ENCODE assay signal across 24 cellular contexts in the genomic region with DNA sequence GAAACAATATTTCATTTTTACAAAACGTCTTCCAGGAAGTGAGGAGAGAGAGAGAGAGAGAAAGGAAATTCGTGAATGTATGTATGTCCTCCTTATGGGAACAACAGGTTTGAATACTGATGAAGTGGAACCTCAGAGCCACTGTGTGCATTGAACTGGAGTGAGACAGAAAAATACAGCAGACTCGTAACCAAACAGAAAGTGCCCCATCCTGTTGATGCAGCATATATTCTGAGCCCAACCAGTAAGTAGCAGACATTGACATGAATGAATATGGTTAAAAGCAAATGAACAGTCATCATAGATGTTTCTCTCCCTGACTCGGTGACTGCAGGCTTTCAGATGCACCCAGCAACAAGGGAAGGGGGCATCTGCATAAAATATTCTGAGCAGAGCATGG.
A peak's percentile ranks its signal among the peaks of the same experiment; 100 is the strongest.
DNase-seq lines count a peak whose midpoint lies in the region; ATAC-seq and TF ChIP-seq lines count a peak whose summit lies in the region.
"Had no signal": no experiment of that assay in that cellular context is flagged by ENCODE, and none has a peak within 500 bp of the region (broad histone marks: within the 10 kb centered on the region; RNA-seq: fewer than 3 reads in every experiment).

No MANE protein-coding gene starts in this region.

- H3K9me3 Mint-ChIP-seq in HFFc6: peaks cover 5% of the 10 kb centered on the region; the same call in 1 of the 2 replicates
- H3K9me3 Mint-ChIP-seq in CD4-positive, alpha-beta T cell: peaks cover 9% of the 10 kb centered on the region

- no peak overlapping the region for H2AK5ac ChIP-seq in neuronal stem cell (ENCODE audit: low read depth, low read length)

- DNase-seq in HFFc6: no peak
- peak; percentile 72 for DNase-seq in NCI-H526 treated with DMSO at 0.1 percent for 48 hours (lab: John Stamatoyannopoulos, UW)
- no peak for DNase-seq in neuronal stem cell (ENCODE audit: low spot score)
- DNase-seq in NCI-H748 treated with DMSO at 0.1 percent for 48 hours (lab: John Stamatoyannopoulos, UW): no peak
- no peak for DNase-seq in HCEC 1CT
- no peak for DNase-seq in CD4-positive, alpha-beta T cell
- DNase-seq: CD8-positive, alpha-beta memory T cell; DMS 273 treated with DMSO at 0.1 percent for 48 hours; DMS79; EL; GDM1; H7; KBM-7; NCI-H1048; NCI-H1417; NCI-H1694; NCI-H2081; NCI-H2171; NCI-H524; Peyer's patch; SIG-M5 had no signal

- H3K4me3 ChIP-seq in endocrine pancreas (ENCODE audit: control insufficient read depth, insufficient read depth, low read length) (peak overlapping the region; percentile 0), neuronal stem cell (ENCODE audit: low read length in 2 of 2) (no peak overlapping the region)
- H3K4me3 ChIP-seq: Peyer's patch, SK-N-MC had no signal

- H3K27me3 Mint-ChIP-seq in HFFc6 (ENCODE audit: insufficient read depth): no peaks in the 10 kb centered on the region
- no peaks in the 10 kb centered on the region for H3K27me3 Mint-ChIP-seq in CD4-positive, alpha-beta T cell
- H3K27me3 Mint-ChIP-seq: CD8-positive, alpha-beta memory T cell had no signal

- no peak overlapping the region for H3K27ac ChIP-seq in neuronal stem cell (replicated peaks; ENCODE audit: low read length)
- no peak overlapping the region for H3K27ac ChIP-seq in CD4-positive, alpha-beta T cell (ENCODE audit: low read depth, low read length)
- H3K27ac ChIP-seq: C4-2B, Peyer's patch, SK-N-MC had no signal

- H4K8ac ChIP-seq in neuronal stem cell (ENCODE audit: low read depth, low read length): no peak overlapping the region

- H4K91ac ChIP-seq in neuronal stem cell (ENCODE audit: low read depth, low read length, poor library complexity): no peak overlapping the region

- no peak overlapping the region for H3K4me2 ChIP-seq in neuronal stem cell (ENCODE audit: insufficient read depth, low read length, poor library complexity, severe bottlenecking)

- no peaks in the 10 kb centered on the region for H3K79me1 ChIP-seq in neuronal stem cell (ENCODE audit: low read depth, low read length)

- H2BK15ac ChIP-seq in neuronal stem cell (ENCODE audit: low read length): no peak overlapping the region

- H3K4me1 ChIP-seq in endocrine pancreas (ENCODE audit: control insufficient read depth, insufficient read depth, low read length): no peaks in the 10 kb centered on the region
- H3K4me1 ChIP-seq in neuronal stem cell (ENCODE audit: control insufficient read depth in 2 of 2, insufficient read depth in 1 of 2, low read depth in 1 of 2, low read length in 2 of 2): no peaks in the 10 kb centered on the region
- H3K4me1 ChIP-seq: Peyer's patch had no signal

- H3K36me3 ChIP-seq in endocrine pancreas (ENCODE audit: control insufficient read depth, insufficient read depth, low read length): no peaks in the 10 kb centered on the region
- no peaks in the 10 kb centered on the region for H3K36me3 ChIP-seq in neuronal stem cell (replicated peaks in 1 of 2; ENCODE audit: control insufficient read depth in 2 of 2, insufficient read depth in 2 of 2, low read length in 2 of 2)
- H3K36me3 ChIP-seq: Peyer's patch had no signal

- intact Hi-C loops in CD4-positive, alpha-beta T cell (cut with DNase I, micrococcal nuclease): no loop called here

- no CpG with 5 or more reads among the region's 4 CpGs for WGBS in neuronal stem cell (ENCODE audit: extremely low coverage in 2 of 2, insufficient read length in 2 of 2, insufficient replicate concordance in 1 of 2), 2 donors

- H3K27me3 ChIP-seq in endocrine pancreas (ENCODE audit: control insufficient read depth, insufficient read depth, low read length): no peaks in the 10 kb centered on the region
- no peaks in the 10 kb centered on the region for H3K27me3 ChIP-seq in neuronal stem cell (ENCODE audit: control insufficient read depth in 3 of 3, insufficient read depth in 3 of 3, low read depth in 1 of 3, low read length in 3 of 3)
- H3K27me3 ChIP-seq in CD4-positive, alpha-beta T cell (ENCODE audit: control insufficient read depth, insufficient read depth, low read length): no peaks in the 10 kb centered on the region
- H3K27me3 ChIP-seq: Peyer's patch had no signal

- no peak overlapping the region for H3K9ac ChIP-seq in endocrine pancreas (ENCODE audit: control insufficient read depth, insufficient read depth, low read length)
- H3K9ac ChIP-seq in neuronal stem cell (ENCODE audit: low read depth, low read length, poor library complexity): no peak overlapping the region

- peak overlapping the region; percentile 45 for H2AFZ ChIP-seq in neuronal stem cell (ENCODE audit: low read length)

- H3K4me3 Mint-ChIP-seq in HFFc6: peak overlapping the region; percentile 76
- no peak overlapping the region for H3K4me3 Mint-ChIP-seq in CD4-positive, alpha-beta T cell
- H3K4me3 Mint-ChIP-seq: CD8-positive, alpha-beta memory T cell had no signal

- H2BK12ac ChIP-seq in neuronal stem cell (ENCODE audit: low read length): no peak overlapping the region

- no peak overlapping the region for H3K4ac ChIP-seq in neuronal stem cell (ENCODE audit: low read length)

- no peak overlapping the region for H2BK5ac ChIP-seq in neuronal stem cell (ENCODE audit: low read length)

- H3K36me3 Mint-ChIP-seq in HFFc6 (ENCODE audit: low read depth): no peaks in the 10 kb centered on the region
- H3K36me3 Mint-ChIP-seq in CD4-positive, alpha-beta T cell (ENCODE audit: low read depth): no peaks in the 10 kb centered on the region
- H3K36me3 Mint-ChIP-seq: CD8-positive, alpha-beta memory T cell had no signal

- no peak overlapping the region for H2BK120ac ChIP-seq in neuronal stem cell (ENCODE audit: low read depth, low read length)

- POLR2A ChIA-PET in CD4-positive, alpha-beta T cell (lab: Charles Lee): no interaction called here

- no peak overlapping the region for H3K14ac ChIP-seq in neuronal stem cell (ENCODE audit: low read length)

- H3K4me1 Mint-ChIP-seq in HFFc6 (ENCODE audit: low read depth): peaks cover 12% of the 10 kb centered on the region; the same call in 1 of the 2 replicates
- no peaks in the 10 kb centered on the region for H3K4me1 Mint-ChIP-seq in CD4-positive, alpha-beta T cell (ENCODE audit: low read depth)
- H3K4me1 Mint-ChIP-seq: CD8-positive, alpha-beta memory T cell had no signal

- TF ChIP-seq CTCF in HFFc6 (IDR thresholded peaks at IDR 0.05): no peak
- no peak for TF ChIP-seq CTCF in CD4-positive, alpha-beta T cell (IDR thresholded peaks at IDR 0.05)

- no peak for ATAC-seq in CD4-positive, alpha-beta T cell (ENCODE audit: poor library complexity)

- no peak overlapping the region for H3K23ac ChIP-seq in neuronal stem cell (ENCODE audit: low read depth, low read length, poor library complexity)

- no peak overlapping the region; the same call in 1 of the 2 replicates for H3K27ac Mint-ChIP-seq in HFFc6
- no peak overlapping the region for H3K27ac Mint-ChIP-seq in CD4-positive, alpha-beta T cell
- H3K27ac Mint-ChIP-seq: CD8-positive, alpha-beta memory T cell had no signal

- CTCF ChIA-PET in CD4-positive, alpha-beta T cell (lab: Charles Lee): no interaction called here

- H3K18ac ChIP-seq in neuronal stem cell (ENCODE audit: low read length): no peak overlapping the region

- H3K9me3 ChIP-seq in endocrine pancreas (ENCODE audit: control insufficient read depth, low read length) (no peaks in the 10 kb centered on the region), neuronal stem cell (replicated peaks in 1 of 2; ENCODE audit: control insufficient read depth in 2 of 2, insufficient read depth in 1 of 2, low read depth in 1 of 2, low read length in 2 of 2) (peaks cover 0 to 1% of the 10 kb centered on the region in 2 donors)
- H3K9me3 ChIP-seq in CD4-positive, alpha-beta T cell (ENCODE audit: control insufficient read depth, low read length): no peaks in the 10 kb centered on the region
- H3K9me3 ChIP-seq: Peyer's patch had no signal
